ENCODE assay signal across 10 cellular contexts in the genomic region with DNA sequence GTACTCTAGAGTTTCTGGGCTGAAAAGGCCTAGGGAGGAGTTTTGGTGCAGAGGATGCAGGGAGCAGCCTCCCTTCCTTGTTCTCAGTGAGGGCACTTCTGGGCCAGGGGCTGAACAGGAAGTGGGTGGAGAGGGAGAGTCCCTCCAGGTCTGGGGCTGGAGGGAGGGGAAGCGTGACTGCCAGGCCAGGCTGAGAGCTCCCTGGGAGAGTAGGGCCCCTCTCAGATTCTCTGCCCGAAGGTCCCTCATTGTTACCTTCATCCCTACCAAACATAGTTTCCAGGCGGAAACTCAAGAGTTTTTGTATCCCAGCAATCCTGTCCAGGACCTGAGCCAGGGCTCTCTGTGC. TPM values are rescaled to one million over a fixed set of nuclear protein-coding genes. Genes with fewer than 3 reads are reported as not detected.
DNase-seq lines count a peak whose midpoint lies in the region; ATAC-seq, FAIRE-seq and TF ChIP-seq lines count a peak whose summit lies in the region.
"Had no signal": no experiment of that assay in that cellular context is flagged by ENCODE, and none has a peak within 500 bp of the region (broad histone marks: within the 10 kb centered on the region; RNA-seq: fewer than 3 reads in every experiment).

No MANE protein-coding gene starts in this region.

- 44% methylated on average over 3 of the region's 3 CpGs for WGBS in GM12878 (ENCODE audit: insufficient coverage, insufficient replicate concordance, low lambda C conversion rate, missing lambda C conversion rate)
- 76% methylated on average over 3 of the region's 3 CpGs for WGBS in smooth muscle cell (ENCODE audit: low lambda C conversion rate)

- in situ Hi-C loops in GM12878 (cut with MboI) (no loop called here), HAP-1 (cut with MboI; ENCODE audit: low sequenced_read_pairs) (no loop called here)

- H2AFZ ChIP-seq in GM12878 (ENCODE audit: control insufficient read depth, low read depth, low read length), result peak overlapping the region; percentile 51
- no peak overlapping the region for H2AFZ ChIP-seq in smooth muscle cell (ENCODE audit: low read depth)

- TF ChIP-seq RAD21 in GM12878 (IDR thresholded peaks at IDR 0.05; ENCODE audit: insufficient read depth, low read depth, low read length), result no peak

- peaks cover 13% of the 10 kb centered on the region for H3K4me1 ChIP-seq in GM12878 (ENCODE audit: control insufficient read depth, insufficient read depth, low read length)
- H3K4me1 ChIP-seq in smooth muscle cell (ENCODE audit: low read depth), result peaks cover 17% of the 10 kb centered on the region
- H3K4me1 ChIP-seq in HAP-1, result peaks cover 7% of the 10 kb centered on the region; the same call in 1 of the 2 replicates

- POLR2A ChIA-PET in activated CD4-positive, alpha-beta T cell treated with anti-CD3 and anti-CD28 coated beads for 36 hours (lab: Charles Lee), result no interaction called here
- POLR2A ChIA-PET in GM12878 (lab: Charles Lee), result interaction anchor here (1.0 kb wide), 1 partner anchor 9 kb away, joined by 3 read pairs; no protein-coding TSS in a partner anchor

- no peaks in the 10 kb centered on the region for H3K36me3 Mint-ChIP-seq in activated CD4-positive, alpha-beta T cell treated with anti-CD3 and anti-CD28 coated beads for 36 hours (ENCODE audit: low read depth)

- intact Hi-C loops in activated CD4-positive, alpha-beta T cell treated with anti-CD3 and anti-CD28 coated beads for 36 hours (cut with DNase I, micrococcal nuclease), result no loop called here
- intact Hi-C loops in GM12878 (cut with micrococcal nuclease; ENCODE audit: unreplicated experiment), result no loop called here

- CTCF ChIA-PET in activated CD4-positive, alpha-beta T cell treated with anti-CD3 and anti-CD28 coated beads for 36 hours (lab: Charles Lee), result interaction anchor here (0.8 to 1.1 kb wide), 2 partner anchors 51 to 1907 kb away, joined by 3 read pairs; no protein-coding TSS in a partner anchor
- CTCF ChIA-PET in GM12878 (lab: Yijun Ruan, JAX), result interaction anchor here (1.0 to 2.0 kb wide), 2 partner anchors 52 to 74 kb away, joined by 3 to 14 read pairs; no protein-coding TSS in a partner anchor

- H3K4me3 ChIP-seq in GM12878, result no peak overlapping the region
- H3K4me3 ChIP-seq in smooth muscle cell, result no peak overlapping the region
- H3K4me3 ChIP-seq in HAP-1, result no peak overlapping the region

- no peak for TF ChIP-seq POLR2A in GM12878 (IDR thresholded peaks at IDR 0.05; ENCODE audit: low read depth, low read length)

- H4K20me1 ChIP-seq in GM12878 (ENCODE audit: control insufficient read depth, insufficient read depth) (no peaks in the 10 kb centered on the region), smooth muscle cell (ENCODE audit: low read depth) (no peaks in the 10 kb centered on the region)

- H3K9ac ChIP-seq in GM12878 (ENCODE audit: control insufficient read depth, insufficient read depth, low read length), result no peak overlapping the region
- no peak overlapping the region for H3K9ac ChIP-seq in smooth muscle cell (ENCODE audit: low read depth)

- TF ChIP-seq CTCF in GM12878 (IDR thresholded peaks at IDR 0.05 in 2 of 3, conservative IDR thresholded peaks at IDR 0.05 in 1 of 3; ENCODE audit: control insufficient read depth in 2 of 3, extremely low read depth in 1 of 3, insufficient read depth in 1 of 3, low read depth in 3 of 3, low read length in 3 of 3) (no peak), smooth muscle cell (IDR thresholded peaks at IDR 0.05; ENCODE audit: borderline replicate concordance, insufficient read depth, poor library complexity, severe bottlenecking) (no peak)

- SMC1A ChIA-PET in GM12878 (lab: Charles Lee; ENCODE audit: uncharacterized antibody, unreplicated experiment), result interaction anchor here (1.0 kb wide), 1 partner anchor 61 kb away, joined by 3 read pairs; no protein-coding TSS in a partner anchor

- H3K27me3 Mint-ChIP-seq in activated CD4-positive, alpha-beta T cell treated with anti-CD3 and anti-CD28 coated beads for 36 hours, result no peaks in the 10 kb centered on the region

- no peaks in the 10 kb centered on the region for H3K36me3 ChIP-seq in GM12878 (ENCODE audit: control insufficient read depth in 2 of 2, insufficient read depth in 2 of 2, low read length in 1 of 2)
- H3K36me3 ChIP-seq in smooth muscle cell (ENCODE audit: low read depth), result no peaks in the 10 kb centered on the region
- H3K36me3 ChIP-seq in HAP-1 (replicated peaks), result no peaks in the 10 kb centered on the region; the same call in 1 of the 2 replicates

- no peaks in the 10 kb centered on the region for H3K79me2 ChIP-seq in GM12878 (ENCODE audit: control insufficient read depth, insufficient read depth, low read length)
- no peaks in the 10 kb centered on the region for H3K79me2 ChIP-seq in smooth muscle cell (ENCODE audit: low read depth)

- RAD21 ChIA-PET in GM12878 (lab: Charles Lee; ENCODE audit: unreplicated experiment), result interaction anchor here (0.5 kb wide), 1 partner anchor 19 kb away, joined by 3 read pairs; no protein-coding TSS in a partner anchor

- FAIRE-seq in GM12878 (lab: Jason Lieb, UNC), result no peak
- FAIRE-seq: islet of Langerhans had no signal

- no peak for TF ChIP-seq EP300 in GM12878 (IDR thresholded peaks at IDR 0.05; ENCODE audit: borderline replicate concordance in 1 of 2, control insufficient read depth in 1 of 2, low read depth in 2 of 2, low read length in 2 of 2)

- BruUV-seq in GM12878 (replicated peaks; lab: Mats Ljungman, UMichigan), result no TSS peak

- H3K4me2 ChIP-seq in GM12878 (ENCODE audit: control insufficient read depth, insufficient read depth) (peak overlapping the region; percentile 64), smooth muscle cell (peak overlapping the region; percentile 75)

- H3F3A ChIP-seq in smooth muscle cell (ENCODE audit: low read depth), result peaks cover 10% of the 10 kb centered on the region

- peak; percentile 34 for DNase-seq in activated CD4-positive, alpha-beta T cell treated with anti-CD3 and anti-CD28 coated beads for 36 hours
- no peak for DNase-seq in activated CD4-positive, alpha-beta T cell treated with anti-CD3 and anti-CD28 coated beads, Interleukin-2, amount 50 U/mL, for 48 hours
- DNase-seq in GM12878 (ENCODE audit: low read depth, low spot score), result no peak
- DNase-seq in smooth muscle cell (lab: John Stamatoyannopoulos, UW; ENCODE audit: unreplicated experiment), result no peak
- DNase-seq in HAP-1 (ENCODE audit: low spot score in 2 of 2), result no peak
- no peak for DNase-seq in OCI-M2 (lab: John Stamatoyannopoulos, UW; ENCODE audit: unreplicated experiment)
- DNase-seq: NCI-H1694 had no signal

- H3K4me3 Mint-ChIP-seq in activated CD4-positive, alpha-beta T cell treated with anti-CD3 and anti-CD28 coated beads for 36 hours, result no peak overlapping the region

- peak; percentile 76 for ATAC-seq in activated CD4-positive, alpha-beta T cell treated with anti-CD3 and anti-CD28 coated beads for 36 hours
- ATAC-seq in HG02759 (IDR thresholded peaks at IDR 0.05; ENCODE audit: unreplicated experiment), result peak; percentile 71
- ATAC-seq in GM12878, result peak; percentile 91
- ATAC-seq in HG02623 (IDR thresholded peaks at IDR 0.05; ENCODE audit: unreplicated experiment), result no peak

- H3K27ac ChIP-seq in GM12878 (ENCODE audit: control insufficient read depth, insufficient read depth) (no peak overlapping the region), smooth muscle cell (ENCODE audit: low read depth) (no peak overlapping the region)

- no peaks in the 10 kb centered on the region for H3K9me3 Mint-ChIP-seq in activated CD4-positive, alpha-beta T cell treated with anti-CD3 and anti-CD28 coated beads for 36 hours (ENCODE audit: low read depth)

- H3K27me3 ChIP-seq in GM12878 (replicated peaks in 1 of 2; ENCODE audit: control insufficient read depth in 2 of 2, insufficient read depth in 2 of 2, low read length in 1 of 2) (no peaks in the 10 kb centered on the region), smooth muscle cell (ENCODE audit: low read depth) (no peaks in the 10 kb centered on the region), HAP-1 (ENCODE audit: low read depth) (no peaks in the 10 kb centered on the region)

- no peaks in the 10 kb centered on the region for H3K9me3 ChIP-seq in GM12878 (replicated peaks; ENCODE audit: control insufficient read depth, insufficient read depth, low read length)
- H3K9me3 ChIP-seq in smooth muscle cell (replicated peaks; ENCODE audit: low read depth), result no peaks in the 10 kb centered on the region
- no peaks in the 10 kb centered on the region for H3K9me3 ChIP-seq in HAP-1

- no peak overlapping the region for H3K27ac Mint-ChIP-seq in activated CD4-positive, alpha-beta T cell treated with anti-CD3 and anti-CD28 coated beads for 36 hours

- peaks cover 12% of the 10 kb centered on the region for H3K4me1 Mint-ChIP-seq in activated CD4-positive, alpha-beta T cell treated with anti-CD3 and anti-CD28 coated beads for 36 hours

RNA-seq across cellular contexts. Expression of a gene that starts 36.8 kb away (rescaled TPM):
- total RNA-seq in activated CD4-positive, alpha-beta T cell treated with anti-CD3 and anti-CD28 coated beads for 36 hours, result 1 to 10 TPM; 1.6 to 3.0 TPM
- not detected in 2 replicates for total RNA-seq in GM12878 (2013; cell fraction: nucleolus; rRNA removed)
- 0.11 and 0.28 TPM in 2 replicates for total RNA-seq in GM12878 (2014; rRNA removed)
- 0.13 TPM in 1 of 2 replicates, not detected in the other for total RNA-seq in GM12878 (2014; rRNA removed; fragmentation: Illumina TruSeq; extraction: Trizol)
- total RNA-seq in GM12878 (2021), result 0.56 and 0.64 TPM in 2 replicates
- not detected for polyA plus RNA-seq in GM12878 (2011; ENCODE audit: low read depth)
- polyA plus RNA-seq in GM12878 (2011; rRNA removed), result not detected in 2 replicates
- not detected in 2 replicates for polyA plus RNA-seq in GM12878 (2011; cell fraction: cytosol; rRNA removed)
- 0.09 TPM in 1 of 2 replicates, not detected in the other for polyA plus RNA-seq in GM12878 (2011; cell fraction: nucleus; rRNA removed)
- polyA plus RNA-seq in GM12878 (2012), result 0.11 and 0.12 TPM in 2 replicates
- polyA plus RNA-seq in GM12878 (2014; fragmentation: Illumina TruSeq; extraction: Trizol), result not detected in 2 replicates
- polyA plus RNA-seq in GM12878 (2014; fragmentation: Nextera tagmentation; extraction: Ambion mirVana), result not detected
- 0.24 and 0.52 TPM in 2 replicates for polyA plus RNA-seq in GM12878 (2014; rRNA removed)
- not detected for polyA plus RNA-seq in GM12878 (2016; fragmentation: Nextera tagmentation; extraction: Ambion mirVana)
- not detected in 2 replicates for polyA minus RNA-seq in GM12878 (2011; rRNA and poly(A)+ RNA removed)
- 1.5 TPM in 1 of 2 replicates, not detected in the other for polyA minus RNA-seq in GM12878 (2011; cell fraction: cytosol; rRNA and poly(A)+ RNA removed)
- 0.24 TPM in 1 of 2 replicates, not detected in the other for polyA minus RNA-seq in GM12878 (2011; cell fraction: nucleus; rRNA and poly(A)+ RNA removed)
- total RNA-seq in smooth muscle cell, result 3.1 and 10.7 TPM in 2 replicates
- 5.5 and 25.1 TPM in 2 replicates for polyA plus RNA-seq in smooth muscle cell

RNA-seq across cellular contexts. Expression of a gene that starts 41.8 kb away (rescaled TPM):
- total RNA-seq in activated CD4-positive, alpha-beta T cell treated with anti-CD3 and anti-CD28 coated beads for 36 hours, result under 1 TPM; 0.43 to 0.58 TPM
- 6.3 and 8.8 TPM in 2 replicates for total RNA-seq in GM12878 (2013; cell fraction: nucleolus; rRNA removed)
- under 0.01 and 0.11 TPM in 2 replicates for total RNA-seq in GM12878 (2014; rRNA removed)
- total RNA-seq in GM12878 (2014; rRNA removed; fragmentation: Illumina TruSeq; extraction: Trizol), result 0.04 and 0.05 TPM in 2 replicates
- total RNA-seq in GM12878 (2021), result 0.18 and 0.21 TPM in 2 replicates
- 0.17 TPM for polyA plus RNA-seq in GM12878 (2011; ENCODE audit: low read depth)
- polyA plus RNA-seq in GM12878 (2011; rRNA removed), result 0.03 and 0.04 TPM in 2 replicates
- 0.03 and 0.08 TPM in 2 replicates for polyA plus RNA-seq in GM12878 (2011; cell fraction: cytosol; rRNA removed)
- polyA plus RNA-seq in GM12878 (2011; cell fraction: nucleus; rRNA removed), result 0.43 and 0.51 TPM in 2 replicates
- polyA plus RNA-seq in GM12878 (2012), result 0.28 and 0.51 TPM in 2 replicates
- 0.08 and 0.13 TPM in 2 replicates for polyA plus RNA-seq in GM12878 (2014; fragmentation: Illumina TruSeq; extraction: Trizol)
- polyA plus RNA-seq in GM12878 (2014; fragmentation: Nextera tagmentation; extraction: Ambion mirVana), result not detected
- 0.10 and 0.30 TPM in 2 replicates for polyA plus RNA-seq in GM12878 (2014; rRNA removed)
- under 1 TPM; 0.05 to 0.07 TPM for polyA plus RNA-seq in GM12878 (2016; fragmentation: Nextera tagmentation; extraction: Ambion mirVana)
- 0.05 TPM in 1 of 2 replicates, not detected in the other for polyA minus RNA-seq in GM12878 (2011; rRNA and poly(A)+ RNA removed)
- not detected in 2 replicates for polyA minus RNA-seq in GM12878 (2011; cell fraction: cytosol; rRNA and poly(A)+ RNA removed)
- 0.12 and 0.19 TPM in 2 replicates for polyA minus RNA-seq in GM12878 (2011; cell fraction: nucleus; rRNA and poly(A)+ RNA removed)
- total RNA-seq in smooth muscle cell, result 0.63 TPM in 1 of 2 replicates, not detected in the other
- polyA plus RNA-seq in smooth muscle cell, result 0.06 and 0.17 TPM in 2 replicates
